Comparison of ENCODE assay signal across 2 cellular contexts in genomic region chrX:49741501-49741900, GRCh38. TPM values are rescaled to one million over a fixed set of nuclear protein-coding genes. Genes with fewer than 3 reads are reported as not detected.
"Had no signal": no experiment of that assay in that cellular context is flagged by ENCODE, and none has a peak within 500 bp of the region (broad histone marks: within the 10 kb centered on the region; RNA-seq: fewer than 3 reads in every experiment).

No MANE protein-coding gene starts in this region.

RNA-seq across cellular contexts. Expression of gene PAGE1, which starts 45.7 kb away (rescaled TPM):
- polyA plus RNA-seq: IgD-negative memory B cell, IMR-90 had no signal
